13 cellular contexts compared by ENCODE assay signal in genomic region chr7:151742713-151743480, GRCh38.
DNase-seq lines count a peak whose midpoint lies in the region; ATAC-seq and TF ChIP-seq lines count a peak whose summit lies in the region.
"Had no signal": no experiment of that assay in that cellular context is flagged by ENCODE, and none has a peak within 500 bp of the region (broad histone marks: within the 10 kb centered on the region; RNA-seq: fewer than 3 reads in every experiment).

No MANE protein-coding gene starts in this region.

- peak overlapping the region; percentile 87 for H4K8ac ChIP-seq in mesenchymal stem cell (ENCODE audit: low read length)

- H3K4me3 ChIP-seq in ACC112 (ENCODE audit: low read depth, low read length) (no peak overlapping the region), mesenchymal stem cell (ENCODE audit: insufficient read depth in 1 of 2, low read depth in 1 of 2, low read length in 2 of 2) (no peak overlapping the region), foreskin fibroblast (ENCODE audit: low read depth in 1 of 2, low read length in 2 of 2) (no peak overlapping the region)

- no peak overlapping the region for H3K27ac ChIP-seq in ACC112 (ENCODE audit: low read depth, low read length)
- no peak overlapping the region for H3K27ac ChIP-seq in mesenchymal stem cell (ENCODE audit: low read length, poor library complexity, severe bottlenecking)

- peak; percentile 60 for DNase-seq in cerebellar cortex (ENCODE audit: low spot score)
- DNase-seq in mesenchymal stem cell, result no peak
- DNase-seq in foreskin fibroblast, result no peak
- DNase-seq in SK-N-DZ (ENCODE audit: low spot score), result no peak
- DNase-seq in NCI-H1092 (lab: John Stamatoyannopoulos, UW), result no peak
- DNase-seq in NCI-H526 treated with DMSO at 0.1 percent for 48 hours (lab: John Stamatoyannopoulos, UW), result no peak
- DNase-seq: activated CD4-positive, CD25-positive, alpha-beta regulatory T cell; activated gamma-delta T cell; cortex of kidney; NCI-H510A treated with DMSO at 0.1 percent for 48 hours; SIG-M5 had no signal

- peak overlapping the region; percentile 15 for H2BK5ac ChIP-seq in mesenchymal stem cell (ENCODE audit: low read depth, low read length, poor library complexity, severe bottlenecking)

- H2BK120ac ChIP-seq in mesenchymal stem cell (ENCODE audit: low read depth, low read length), result peak overlapping the region; percentile 8

- H3K4ac ChIP-seq in mesenchymal stem cell (ENCODE audit: low read depth in 1 of 2, low read length in 2 of 2), result peak overlapping the region; percentile 40 to 73

- peak overlapping the region; percentile 34 for H2AFZ ChIP-seq in ACC112 (ENCODE audit: low read length, unreplicated experiment)
- H2AFZ ChIP-seq in mesenchymal stem cell (ENCODE audit: low read depth, low read length), result no peak overlapping the region

- TF ChIP-seq CTCF in foreskin fibroblast (IDR thresholded peaks at IDR 0.05; ENCODE audit: low read depth, low read length), result no peak

- H4K91ac ChIP-seq in mesenchymal stem cell (ENCODE audit: low read length), result no peak overlapping the region

- no peaks in the 10 kb centered on the region for H3K27me3 ChIP-seq in ACC112 (ENCODE audit: insufficient read depth, low read length)
- H3K27me3 ChIP-seq in mesenchymal stem cell (ENCODE audit: control insufficient read depth in 1 of 2, insufficient read depth in 1 of 2, low read length in 2 of 2), result no peaks in the 10 kb centered on the region

- no peaks in the 10 kb centered on the region for H3K79me1 ChIP-seq in mesenchymal stem cell (replicated peaks; ENCODE audit: low read length, poor library complexity, severe bottlenecking)

- H3K79me2 ChIP-seq in ACC112 (ENCODE audit: control insufficient read depth, insufficient read depth, low read length, unreplicated experiment), result no peaks in the 10 kb centered on the region

- no peak overlapping the region for H3K9ac ChIP-seq in mesenchymal stem cell (ENCODE audit: low read length)

- peak overlapping the region; percentile 55 for H2BK15ac ChIP-seq in mesenchymal stem cell (ENCODE audit: low read depth, poor library complexity, severe bottlenecking)

- peaks cover 43% of the 10 kb centered on the region for H3K4me1 ChIP-seq in ACC112 (ENCODE audit: control insufficient read depth, insufficient read depth, low read length, unreplicated experiment)
- peaks cover 41% of the 10 kb centered on the region for H3K4me1 ChIP-seq in mesenchymal stem cell (ENCODE audit: control insufficient read depth, insufficient read depth, low read depth, low read length)

- ATAC-seq in HG03354 (IDR thresholded peaks at IDR 0.05; ENCODE audit: poor library complexity, severe bottlenecking, unreplicated experiment), result peak; percentile 44

- peak overlapping the region; percentile 69 to 75 for H3K18ac ChIP-seq in mesenchymal stem cell (ENCODE audit: low read depth in 1 of 2, low read length in 2 of 2)

- H3K36me3 ChIP-seq in ACC112 (ENCODE audit: insufficient read depth, low read length) (no peaks in the 10 kb centered on the region), mesenchymal stem cell (ENCODE audit: control insufficient read depth in 1 of 2, insufficient read depth in 2 of 2, low read depth in 1 of 2, low read length in 2 of 2) (no peaks in the 10 kb centered on the region)

- H3K9me3 ChIP-seq in mesenchymal stem cell (ENCODE audit: control insufficient read depth, low read length), result no peaks in the 10 kb centered on the region

- H2AK5ac ChIP-seq in mesenchymal stem cell (ENCODE audit: low read length, severe bottlenecking), result peak overlapping the region; percentile 63

- 48% methylated on average over 18 of the region's 18 CpGs for WGBS in mesenchymal stem cell

- no peak overlapping the region for H3K23ac ChIP-seq in mesenchymal stem cell (ENCODE audit: low read length in 2 of 2)

- H3K4me2 ChIP-seq in mesenchymal stem cell (ENCODE audit: low read length, poor library complexity, severe bottlenecking), result no peak overlapping the region

- peak overlapping the region in 1 of 2 experiments; percentile 68 for H3K14ac ChIP-seq in mesenchymal stem cell (ENCODE audit: low read length in 2 of 2)

- peak overlapping the region; percentile 43 to 65 for H2BK12ac ChIP-seq in mesenchymal stem cell (ENCODE audit: low read length in 2 of 2)
